In the genomic region with DNA sequence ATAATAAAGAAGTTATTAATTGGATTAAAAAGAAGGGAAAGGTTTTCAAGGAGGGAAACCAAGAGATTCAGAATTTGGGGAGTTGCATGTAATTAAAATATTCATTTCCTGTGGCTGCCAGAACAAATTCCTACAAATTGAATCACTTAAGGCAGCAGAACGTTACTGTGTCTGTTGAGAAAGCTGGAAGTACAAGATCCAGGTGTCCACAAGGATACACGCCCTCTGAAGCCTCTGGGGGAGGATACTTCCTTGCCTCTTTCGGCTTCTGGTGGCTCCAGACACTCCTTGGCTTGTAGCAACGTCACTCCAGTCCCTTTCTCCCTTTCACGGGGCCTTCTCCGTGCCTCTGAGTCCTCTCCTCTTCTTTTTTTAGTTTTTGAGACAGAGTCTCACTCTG, we compare ENCODE assay signal across 19 cellular contexts.
DNase-seq lines count a peak whose midpoint lies in the region; ATAC-seq and TF ChIP-seq lines count a peak whose summit lies in the region.
"Had no signal": no experiment of that assay in that cellular context is flagged by ENCODE, and none has a peak within 500 bp of the region (broad histone marks: within the 10 kb centered on the region; RNA-seq: fewer than 3 reads in every experiment).

No MANE protein-coding gene starts in this region.

- DNase-seq in Daoy (ENCODE audit: low read depth) = peak; percentile 17
- DNase-seq in PC-3 = peak; percentile 58
- DNase-seq in epithelial cell of prostate (ENCODE audit: low read depth, low spot score) = peak; percentile 2
- DNase-seq in dermis blood vessel endothelial cell = no peak
- DNase-seq in foreskin melanocyte = no peak
- DNase-seq: AML-193, DND-41, KBM-7, NCI-H1417 treated with DMSO at 0.1 percent for 48 hours, NCI-H187 treated with DMSO at 0.1 percent for 48 hours, NCI-H2227 treated with DMSO at 0.1 percent for 48 hours, NCI-H82, PC-9, SJCRH30 had no signal

- H3K27ac ChIP-seq in PC-3 (ENCODE audit: low read length) = no peak overlapping the region
- no peak overlapping the region for H3K27ac ChIP-seq in epithelial cell of prostate
- peak overlapping the region; percentile 14 for H3K27ac ChIP-seq in rectal smooth muscle tissue (ENCODE audit: low read depth, low read length)
- H3K27ac ChIP-seq: C4-2B, PC-9, SJCRH30 had no signal

- H4K20me1 ChIP-seq in PC-3 (ENCODE audit: low read length) = no peaks in the 10 kb centered on the region

- H3K27me3 ChIP-seq in PC-3 (ENCODE audit: low read length) (no peaks in the 10 kb centered on the region), rectal smooth muscle tissue (ENCODE audit: control insufficient read depth, insufficient read depth, low read length) (no peaks in the 10 kb centered on the region)

- no peak overlapping the region; the same call in 1 of the 2 replicates for H2AFZ ChIP-seq in PC-3 (ENCODE audit: low read length)
- H2AFZ ChIP-seq: GM23338, PC-9 had no signal

- BruUV-seq in PC-3 (replicated peaks; lab: Mats Ljungman, UMichigan) = no TSS peak

- peak overlapping the region; percentile 19; the same call in 1 of the 2 replicates for H3K4me2 ChIP-seq in PC-3 (ENCODE audit: low read length)
- H3K4me2 ChIP-seq: GM23338, PC-9 had no signal

- H3K9ac ChIP-seq in PC-3 (ENCODE audit: low read length) = no peak overlapping the region
- H3K9ac ChIP-seq in rectal smooth muscle tissue (ENCODE audit: low read length) = no peak overlapping the region

- H3K36me3 ChIP-seq in PC-3 (ENCODE audit: low read depth, low read length) (no peaks in the 10 kb centered on the region), rectal smooth muscle tissue (ENCODE audit: control insufficient read depth, insufficient read depth, low read length) (no peaks in the 10 kb centered on the region)
- H3K36me3 ChIP-seq: SJCRH30 had no signal

- no peaks in the 10 kb centered on the region for H3F3A ChIP-seq in PC-3 (ENCODE audit: low read length, unreplicated experiment)

- no peak for TF ChIP-seq CTCF in PC-3 (conservative IDR thresholded peaks at IDR 0.05; ENCODE audit: low read depth, low read length)

- no peaks in the 10 kb centered on the region for H3K9me2 ChIP-seq in PC-3 (replicated peaks; ENCODE audit: low read length)

- intact Hi-C loops in PC-3 (cut with micrococcal nuclease) = no loop called here

- H3K4me3 ChIP-seq in PC-3 (ENCODE audit: low read length) (no peak overlapping the region), rectal smooth muscle tissue (ENCODE audit: low read length) (no peak overlapping the region)
- H3K4me3 ChIP-seq: GM23338, PC-9, SJCRH30 had no signal

- peaks cover 7% of the 10 kb centered on the region; the same call in 1 of the 2 replicates for H3K4me1 ChIP-seq in PC-3 (ENCODE audit: insufficient read depth, low read length)
- no peaks in the 10 kb centered on the region for H3K4me1 ChIP-seq in rectal smooth muscle tissue (ENCODE audit: control insufficient read depth, insufficient read depth, low read length)
- H3K4me1 ChIP-seq: SJCRH30 had no signal

- CTCF ChIA-PET in PC-3 (lab: Charles Lee) = no interaction called here

- POLR2A ChIA-PET in PC-3 (lab: Charles Lee; ENCODE audit: unreplicated experiment) = interaction anchor here (0.6 kb wide), 1 partner anchor 68 kb away, joined by 15 read pairs; no protein-coding TSS in a partner anchor

- H3K79me2 ChIP-seq in PC-3 (ENCODE audit: low read length) = no peaks in the 10 kb centered on the region

- no peaks in the 10 kb centered on the region for H3K9me3 ChIP-seq in PC-3 (ENCODE audit: low read length)
- H3K9me3 ChIP-seq: SJCRH30 had no signal

- ATAC-seq in PC-3 = peak; percentile 40; the same call in 1 of the 2 replicates
- ATAC-seq in HG03457 (IDR thresholded peaks at IDR 0.05; ENCODE audit: unreplicated experiment) = no peak
- ATAC-seq: GM23338, HepG2 had no signal

Comparison
In these comparisons a context has a peak if more than half of its experiments do, and no peak if none do; other contexts are left out.
1. DNase-seq: peak in Daoy (single experiment), PC-3 (single experiment) and epithelial cell of prostate (single experiment); none in dermis blood vessel endothelial cell (single experiment) and foreskin melanocyte (single experiment).